Comparison of ENCODE assay signal across 8 cellular contexts in genomic region chr12:50166776-50167025, GRCh38. TPM values are rescaled to one million over a fixed set of nuclear protein-coding genes. Genes with fewer than 3 reads are reported as not detected.
DNase-seq lines count a peak whose midpoint lies in the region; TF ChIP-seq lines count a peak whose summit lies in the region.

No MANE protein-coding gene starts in this region.

- no peak for DNase-seq in GM12864 (ENCODE audit: low read depth)
- peak; percentile 58 for DNase-seq in activated naive CD4-positive, alpha-beta T cell treated with anti-CD3 and anti-CD28 coated beads, Interleukin-2, amount 50 U/mL, for 16 hours
- peak; percentile 19 for DNase-seq in stimulated activated CD4-positive, alpha-beta T cell treated with anti-CD3 and anti-CD28 coated beads, Interleukin-2, amount 100 ng/mL, for 4 hours (ENCODE audit: low read depth)
- DNase-seq in ACHN = no peak
- no peak for DNase-seq in foreskin melanocyte
- DNase-seq in NCI-H524 treated with DMSO at 0.1 percent for 48 hours (lab: John Stamatoyannopoulos, UW) = no peak

- TF ChIP-seq CTCF in GM12864 (IDR thresholded peaks at IDR 0.05; ENCODE audit: low read depth, low read length, missing control alignments) = no peak

- H3K4me3 ChIP-seq in GM12864 (ENCODE audit: low read depth, low read length) = peak overlapping the region; percentile 96
- H3K4me3 ChIP-seq in HUES64 (ENCODE audit: low read length) = peak overlapping the region; percentile 99
- peak overlapping the region; percentile 100 for H3K4me3 ChIP-seq in iPS-20b (ENCODE audit: low read length)

- in situ Hi-C loops in ACHN (cut with HindIII; ENCODE audit: low pct_ligation_motif_present, low pct_unique_long_range_greater_than_20kb, low sequenced_read_pairs) = no loop called here

- H3K27me3 ChIP-seq in HUES64 (ENCODE audit: insufficient read depth, low read length) (no peaks in the 10 kb centered on the region), iPS-20b (ENCODE audit: insufficient read depth, low read length) (no peaks in the 10 kb centered on the region)

- H3K27ac ChIP-seq in HUES64 (ENCODE audit: low read depth, low read length) = peak overlapping the region; percentile 100
- peak overlapping the region; percentile 54 for H3K27ac ChIP-seq in iPS-20b (ENCODE audit: low read length)

- WGBS in HUES64 = under 1% methylated on average over 10 of the region's 10 CpGs

- H3K9me3 ChIP-seq in HUES64 (ENCODE audit: insufficient read depth, low read depth, low read length) (peaks cover 11% of the 10 kb centered on the region), iPS-20b (ENCODE audit: insufficient read depth, low read depth, low read length) (peaks cover 7% of the 10 kb centered on the region)

- no peaks in the 10 kb centered on the region for H3K4me1 ChIP-seq in HUES64 (ENCODE audit: insufficient read depth, low read length)
- H3K4me1 ChIP-seq in iPS-20b (ENCODE audit: insufficient read depth, low read length) = peaks cover 4% of the 10 kb centered on the region

- H3K36me3 ChIP-seq in HUES64 (ENCODE audit: insufficient read depth, low read length) = no peaks in the 10 kb centered on the region
- no peaks in the 10 kb centered on the region for H3K36me3 ChIP-seq in iPS-20b (ENCODE audit: insufficient read depth, low read depth, low read length)

- H3K9ac ChIP-seq in HUES64 (ENCODE audit: low read depth, low read length) = peak overlapping the region; percentile 94
- H3K9ac ChIP-seq in iPS-20b (ENCODE audit: low read depth, low read length) = peak overlapping the region; percentile 99; the same call in 1 of the 2 replicates

RNA-seq across cellular contexts. Expression of gene CERS5, which starts 0.5 kb away (rescaled TPM):
- polyA plus RNA-seq in HUES64 (2013, experiment 1 of 2) = 32.5 TPM
- polyA plus RNA-seq in HUES64 (2013, experiment 2 of 2) = 32.1 TPM

RNA-seq across cellular contexts. Expression of gene COX14, which starts 54.7 kb away (rescaled TPM):
- 28.8 TPM for polyA plus RNA-seq in HUES64 (2013, experiment 1 of 2)
- 30.6 TPM for polyA plus RNA-seq in HUES64 (2013, experiment 2 of 2)

Comparison
In these comparisons a context has a peak if more than half of its experiments do, and no peak if none do; other contexts are left out.
1. DNase-seq: peak in activated naive CD4-positive, alpha-beta T cell treated with anti-CD3 and anti-CD28 coated beads, Interleukin-2, amount 50 U/mL, for 16 hours (single experiment) and stimulated activated CD4-positive, alpha-beta T cell treated with anti-CD3 and anti-CD28 coated beads, Interleukin-2, amount 100 ng/mL, for 4 hours (single experiment); none in GM12864 (single experiment), ACHN (single experiment), foreskin melanocyte (single experiment) and NCI-H524 treated with DMSO at 0.1 percent for 48 hours (single experiment).
2. Peak in every context shown above with its lines, with median percentiles within 50 percentile points of each other: H3K4me3 ChIP-seq.